In the genomic region with DNA sequence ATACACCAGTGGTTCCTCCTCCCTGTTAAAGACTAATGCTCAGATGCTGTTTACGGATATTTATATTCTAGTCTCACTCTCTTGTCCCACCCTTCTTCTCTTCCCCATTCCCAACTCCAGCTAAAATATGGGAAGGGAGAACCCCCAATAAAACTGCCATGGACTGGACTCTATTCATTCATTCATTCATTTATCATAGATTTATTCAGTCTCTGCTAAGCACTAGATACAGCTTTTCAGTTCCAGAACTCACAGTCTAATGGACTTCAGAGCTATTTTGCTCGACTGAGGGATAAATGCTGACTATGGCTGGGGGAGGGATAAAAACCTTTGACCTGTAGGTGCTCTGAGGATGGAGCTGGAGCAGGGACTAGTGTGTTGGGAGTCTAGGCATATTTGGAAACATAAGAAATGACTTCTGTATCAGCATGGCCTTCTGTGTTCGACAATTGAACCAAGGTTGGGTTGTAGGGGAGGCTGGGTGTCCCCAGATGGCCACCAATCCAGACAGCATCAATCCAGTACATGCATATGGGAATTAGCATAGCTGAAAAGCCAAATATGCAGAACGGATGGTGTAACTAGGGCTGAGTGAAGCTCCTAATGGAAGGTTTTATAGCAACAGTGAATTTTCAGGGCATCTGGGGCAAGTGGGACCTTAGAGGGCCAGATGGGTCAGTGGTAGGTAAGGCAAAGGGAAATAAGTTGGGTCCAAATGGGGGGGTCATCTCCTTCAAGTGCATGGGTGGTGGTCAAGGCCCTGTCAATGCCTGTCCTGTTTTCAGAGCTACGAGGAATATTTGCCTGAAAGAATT, we compare ENCODE assay signal across 16 cellular contexts. TPM values are rescaled to one million over a fixed set of nuclear protein-coding genes. Genes with fewer than 3 reads are reported as not detected.
DNase-seq lines count a peak whose midpoint lies in the region; ATAC-seq and TF ChIP-seq lines count a peak whose summit lies in the region.
"Had no signal": no experiment of that assay in that cellular context is flagged by ENCODE, and none has a peak within 500 bp of the region (broad histone marks: within the 10 kb centered on the region; RNA-seq: fewer than 3 reads in every experiment).

No MANE protein-coding gene starts in this region.

- H4K20me1 ChIP-seq in BLaER1 treated with 17β-estradiol and CSF1 and Interleukin-3, amounts not matched to agents 10 nM and 100 nM: peaks cover 0 to 40% (median 20%) of the 10 kb centered on the region in 11 experiments; a peak in 16 of 22 replicates
- no peaks in the 10 kb centered on the region for H4K20me1 ChIP-seq in DOHH2 (ENCODE audit: control insufficient read depth, insufficient read depth, low read depth, low read length)

- H3K27ac Mint-ChIP-seq in immature natural killer cell (peak overlapping the region; percentile 96 to 100 (median 98)), T-helper 17 cell (no peak overlapping the region)
- H3K27ac Mint-ChIP-seq in natural killer cell treated with Interleukin-12 subunit alpha and Interleukin-12 subunit beta and Interleukin-15 and Interleukin-18, amount 100 ng/mL, for 72 hours: peak overlapping the region; percentile 94 to 100

- WGBS in upper lobe of left lung, 2 donors: 83 to 92% methylated on average over 5 of the region's 5 CpGs

- H3K27me3 Mint-ChIP-seq in immature natural killer cell (ENCODE audit: low read depth in 3 of 3) (peaks cover 0 to 16% (median 11%) of the 10 kb centered on the region in 3 donors), T-helper 17 cell (no peaks in the 10 kb centered on the region)
- H3K27me3 Mint-ChIP-seq in natural killer cell treated with Interleukin-12 subunit alpha and Interleukin-12 subunit beta and Interleukin-15 and Interleukin-18, amount 100 ng/mL, for 72 hours: no peaks in the 10 kb centered on the region

- H3F3A ChIP-seq in DOHH2 (ENCODE audit: control insufficient read depth, insufficient read depth): peaks cover 3% of the 10 kb centered on the region

- H3K36me3 Mint-ChIP-seq in immature natural killer cell (peaks cover 4 to 39% (median 18%) of the 10 kb centered on the region in 3 donors), T-helper 17 cell (ENCODE audit: low read depth) (peaks cover 2% of the 10 kb centered on the region)
- H3K36me3 Mint-ChIP-seq in natural killer cell treated with Interleukin-12 subunit alpha and Interleukin-12 subunit beta and Interleukin-15 and Interleukin-18, amount 100 ng/mL, for 72 hours: peaks cover 9% of the 10 kb centered on the region

- no peak for DNase-seq in immature natural killer cell
- DNase-seq in natural killer cell treated with Interleukin-12 subunit alpha and Interleukin-12 subunit beta and Interleukin-15 and Interleukin-18, amount 100 ng/mL, for 72 hours (ENCODE audit: low spot score): peak; percentile 35
- DNase-seq in T-helper 17 cell: no peak
- DNase-seq in NCI-H2227 (lab: John Stamatoyannopoulos, UW; ENCODE audit: unreplicated experiment): no peak
- DNase-seq in upper lobe of left lung: no peak
- DNase-seq: EL, GM23248, NCI-H1694, NCI-H2107, NCI-H446, PC-9 had no signal

- H3K27ac ChIP-seq in BLaER1 treated with 17β-estradiol and CSF1 and Interleukin-3, amounts not matched to agents 10 nM and 100 nM: no peak overlapping the region
- no peak overlapping the region for H3K27ac ChIP-seq in DOHH2 (ENCODE audit: low read depth, low read length)
- H3K27ac ChIP-seq in upper lobe of left lung: no peak overlapping the region
- H3K27ac ChIP-seq: GM23248, PC-9 had no signal

- H3K36me3 ChIP-seq in BLaER1 treated with 17β-estradiol and CSF1 and Interleukin-3, amounts not matched to agents 10 nM and 100 nM: peaks cover 4 to 56% (median 7%) of the 10 kb centered on the region in 11 experiments; a peak in 19 of 22 replicates
- H3K36me3 ChIP-seq in DOHH2 (ENCODE audit: control insufficient read depth, low read length) (peaks cover 3% of the 10 kb centered on the region), upper lobe of left lung (peaks cover 0 to 11% (median 5%) of the 10 kb centered on the region in 4 donors)

- no peaks in the 10 kb centered on the region for H3K9me3 Mint-ChIP-seq in immature natural killer cell
- no peaks in the 10 kb centered on the region for H3K9me3 Mint-ChIP-seq in natural killer cell treated with Interleukin-12 subunit alpha and Interleukin-12 subunit beta and Interleukin-15 and Interleukin-18, amount 100 ng/mL, for 72 hours

- peak overlapping the region in 10 of 11 experiments; percentile 17 to 100 (median 92); a peak in 15 of 22 replicates for H3K4me2 ChIP-seq in BLaER1 treated with 17β-estradiol and CSF1 and Interleukin-3, amounts not matched to agents 10 nM and 100 nM
- peak overlapping the region; percentile 42; the same call in 1 of the 2 replicates for H3K4me2 ChIP-seq in DOHH2 (ENCODE audit: low read length)
- H3K4me2 ChIP-seq: PC-9 had no signal

- H3K4me1 Mint-ChIP-seq in immature natural killer cell: peaks cover 64 to 71% of the 10 kb centered on the region in 2 donors
- peaks cover 49 to 60% of the 10 kb centered on the region in 2 donors for H3K4me1 Mint-ChIP-seq in natural killer cell treated with Interleukin-12 subunit alpha and Interleukin-12 subunit beta and Interleukin-15 and Interleukin-18, amount 100 ng/mL, for 72 hours (ENCODE audit: low read depth in 2 of 2)
- H3K4me1 Mint-ChIP-seq in T-helper 17 cell: peaks cover 19% of the 10 kb centered on the region

- H3K9me3 ChIP-seq in BLaER1 treated with 17β-estradiol and CSF1 and Interleukin-3, amounts not matched to agents 10 nM and 100 nM (replicated peaks in 1 of 11): no peaks in the 10 kb centered on the region
- no peaks in the 10 kb centered on the region for H3K9me3 ChIP-seq in DOHH2 (ENCODE audit: control insufficient read depth, insufficient read depth, low read length)
- H3K9me3 ChIP-seq in T-helper 17 cell (ENCODE audit: control insufficient read depth, low read length, poor library complexity, severe bottlenecking): no peaks in the 10 kb centered on the region
- no peaks in the 10 kb centered on the region for H3K9me3 ChIP-seq in upper lobe of left lung

- peak overlapping the region in 2 of 10 experiments; percentile 78 to 81; a peak in 3 of 20 replicates for H3K4me3 ChIP-seq in BLaER1 treated with 17β-estradiol and CSF1 and Interleukin-3, amounts not matched to agents 10 nM and 100 nM
- H3K4me3 ChIP-seq in DOHH2 (ENCODE audit: low read length) (no peak overlapping the region), upper lobe of left lung (no peak overlapping the region)
- H3K4me3 ChIP-seq: GM23248, K562, PC-9 had no signal

- no peak for TF ChIP-seq POLR2A in upper lobe of left lung (IDR thresholded peaks at IDR 0.05)

- 0 out of 22 replicates have a peak overlapping the region, but pooled peaks of 2 of the 11 experiments have one; percentile 88 to 91 for H3K9ac ChIP-seq in BLaER1 treated with 17β-estradiol and CSF1 and Interleukin-3, amounts not matched to agents 10 nM and 100 nM
- H3K9ac ChIP-seq: GM23248 had no signal

- peaks cover 47 to 53% (median 51%) of the 10 kb centered on the region in 10 experiments for H3K4me1 ChIP-seq in BLaER1 treated with 17β-estradiol and CSF1 and Interleukin-3, amounts not matched to agents 10 nM and 100 nM
- H3K4me1 ChIP-seq in DOHH2 (ENCODE audit: control insufficient read depth, low read length) (peaks cover 28% of the 10 kb centered on the region), upper lobe of left lung (peaks cover 5 to 10% (median 6%) of the 10 kb centered on the region in 4 donors)

- H3K4me3 Mint-ChIP-seq in immature natural killer cell: peak overlapping the region in 4 of 5 donors; percentile 92 to 98 (median 96)
- peak overlapping the region; percentile 68 for H3K4me3 Mint-ChIP-seq in natural killer cell treated with Interleukin-12 subunit alpha and Interleukin-12 subunit beta and Interleukin-15 and Interleukin-18, amount 100 ng/mL, for 72 hours
- no peak overlapping the region for H3K4me3 Mint-ChIP-seq in T-helper 17 cell

- TF ChIP-seq EP300 in upper lobe of left lung (IDR thresholded peaks at IDR 0.05): no peak

- TF ChIP-seq CTCF in DOHH2 (IDR thresholded peaks at IDR 0.05; ENCODE audit: low read depth, low read length, poor library complexity, severe bottlenecking) (no peak), upper lobe of left lung (IDR thresholded peaks at IDR 0.05) (no peak)

- no peaks in the 10 kb centered on the region for H3K79me2 ChIP-seq in DOHH2 (ENCODE audit: control insufficient read depth, low read length)

- no peak for ATAC-seq in natural killer cell treated with Interleukin-12 subunit alpha and Interleukin-12 subunit beta and Interleukin-15 and Interleukin-18, amount 100 ng/mL, for 72 hours
- ATAC-seq in T-helper 17 cell (no peak), GM18858 (IDR thresholded peaks at IDR 0.05; ENCODE audit: unreplicated experiment) (no peak), upper lobe of left lung (ENCODE audit: low FRiP score in 2 of 2) (no peak)
- ATAC-seq: K562 had no signal

- no peaks in the 10 kb centered on the region for H3K9me2 ChIP-seq in DOHH2 (replicated peaks; ENCODE audit: control insufficient read depth, low read length)

- peaks cover 8 to 84% (median 72%) of the 10 kb centered on the region in 11 experiments; a peak in 21 of 22 replicates for H3K27me3 ChIP-seq in BLaER1 treated with 17β-estradiol and CSF1 and Interleukin-3, amounts not matched to agents 10 nM and 100 nM
- H3K27me3 ChIP-seq in DOHH2 (ENCODE audit: control insufficient read depth, low read length) (no peaks in the 10 kb centered on the region), upper lobe of left lung (no peaks in the 10 kb centered on the region)

RNA-seq across cellular contexts. Expression of gene APOA2, which starts 4.1 kb away (rescaled TPM):
- not detected for polyA plus RNA-seq in immature natural killer cell
- total RNA-seq in natural killer cell treated with Interleukin-12 subunit alpha and Interleukin-12 subunit beta and Interleukin-15 and Interleukin-18, amount 100 ng/mL, for 72 hours: not detected
- total RNA-seq in T-helper 17 cell (not detected), upper lobe of left lung (1 to 10 TPM in 2 of 6 donors, not detected in 4; 2.5 to 3.7 TPM)
- total RNA-seq: A673, GM23248, PC-9 had no signal
- polyA plus RNA-seq: GM23248 had no signal

RNA-seq across cellular contexts. Expression of gene FCER1G, which starts 4.2 kb away (rescaled TPM):
- 1,000 to 10,000 TPM; 1,827 to 3,702 (median 3,300) TPM for polyA plus RNA-seq in immature natural killer cell
- 100 to 1,000 TPM; 111 to 583 TPM for total RNA-seq in natural killer cell treated with Interleukin-12 subunit alpha and Interleukin-12 subunit beta and Interleukin-15 and Interleukin-18, amount 100 ng/mL, for 72 hours
- total RNA-seq in T-helper 17 cell (10 to 100 TPM in 1 of 2 donors, 1 to 10 TPM in 1; 8.3 to 12.3 TPM), upper lobe of left lung (100 to 1,000 TPM in 5 of 6 donors, 10 to 100 TPM in 1; 75.4 to 233 (median 176) TPM)
- total RNA-seq: GM23248, PC-9 had no signal

RNA-seq across cellular contexts. Expression of gene TOMM40L, which starts 6.6 kb away (rescaled TPM):
- polyA plus RNA-seq in immature natural killer cell: 10 to 100 TPM in 2 of 3 donors, 1 to 10 TPM in 1; 7.9 to 11.3 (median 11.1) TPM
- 10 to 100 TPM; 25.9 to 27.8 TPM for total RNA-seq in natural killer cell treated with Interleukin-12 subunit alpha and Interleukin-12 subunit beta and Interleukin-15 and Interleukin-18, amount 100 ng/mL, for 72 hours
- total RNA-seq in T-helper 17 cell (1 to 10 TPM; 5.4 to 6.9 TPM), upper lobe of left lung (10 to 100 TPM in 3 of 6 donors, 1 to 10 TPM in 3; 3.1 to 14.4 (median 9.9) TPM)

RNA-seq across cellular contexts. Expression of gene NDUFS2, which starts 17.1 kb away (rescaled TPM):
- polyA plus RNA-seq in immature natural killer cell: 100 to 1,000 TPM in 1 of 3 donors, 10 to 100 TPM in 2; 59.6 to 117 (median 99.1) TPM
- total RNA-seq in natural killer cell treated with Interleukin-12 subunit alpha and Interleukin-12 subunit beta and Interleukin-15 and Interleukin-18, amount 100 ng/mL, for 72 hours: 10 to 100 TPM; 86.2 to 87.8 TPM
- total RNA-seq in T-helper 17 cell (10 to 100 TPM; 57.1 to 58.5 TPM), upper lobe of left lung (100 to 1,000 TPM in 2 of 6 donors, 10 to 100 TPM in 4; 65.7 to 194 (median 84.4) TPM)

RNA-seq across cellular contexts. Expression of gene NR1I3, which starts 18.7 kb away (rescaled TPM):
- polyA plus RNA-seq in immature natural killer cell: not detected
- total RNA-seq in natural killer cell treated with Interleukin-12 subunit alpha and Interleukin-12 subunit beta and Interleukin-15 and Interleukin-18, amount 100 ng/mL, for 72 hours: not detected
- total RNA-seq in T-helper 17 cell: not detected
- not detected for total RNA-seq in upper lobe of left lung
- total RNA-seq: A673, GM23248, K562, PC-9 had no signal
- polyA plus RNA-seq: GM23248 had no signal

Comparison
In these comparisons a context has a peak if more than half of its experiments do, and no peak if none do; other contexts are left out.
1. RNA of gene FCER1G, which starts 4.2 kb away (total RNA-seq): 111 to 583 TPM in natural killer cell treated with Interleukin-12 subunit alpha and Interleukin-12 subunit beta and Interleukin-15 and Interleukin-18, amount 100 ng/mL, for 72 hours and 75.4 to 233 TPM in upper lobe of left lung; 8.3 to 12.3 TPM in T-helper 17 cell; every median in the first group is over 4 times any median in the second.